ENCODE assay signal across 20 cellular contexts in the genomic region with DNA sequence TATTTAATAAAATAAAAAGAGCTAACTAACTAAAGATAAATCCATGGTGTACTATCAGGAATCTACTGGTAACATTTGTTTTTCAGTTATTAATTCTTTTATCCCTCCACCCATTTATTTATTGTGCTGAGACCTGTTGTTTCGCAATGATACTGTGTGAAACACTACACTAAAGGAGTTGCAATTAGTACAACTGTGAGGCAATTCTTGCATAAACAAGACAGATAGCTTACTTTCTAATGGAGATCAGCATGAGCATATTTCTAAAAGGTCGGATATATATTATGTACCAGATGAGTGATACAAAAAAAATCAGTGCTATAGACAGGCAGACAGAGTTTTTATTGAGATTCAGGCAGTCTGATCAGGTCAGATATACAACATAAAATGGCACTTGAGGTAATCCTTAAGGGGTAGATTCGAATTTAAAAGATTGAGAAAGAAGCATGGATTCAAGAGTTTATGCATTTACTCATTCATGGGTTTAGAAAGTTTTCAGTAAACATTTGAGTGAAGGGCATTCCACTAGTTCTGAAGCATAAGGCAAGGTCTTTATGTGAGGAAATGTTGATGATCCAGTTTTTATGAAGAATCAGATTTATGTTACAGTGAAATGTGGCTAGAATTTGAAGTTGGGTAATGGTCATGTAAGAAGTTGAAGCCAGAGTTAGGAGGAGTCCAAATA.
DNase-seq lines count a peak whose midpoint lies in the region; ATAC-seq and TF ChIP-seq lines count a peak whose summit lies in the region.
"Had no signal": no experiment of that assay in that cellular context is flagged by ENCODE, and none has a peak within 500 bp of the region (broad histone marks: within the 10 kb centered on the region; RNA-seq: fewer than 3 reads in every experiment).

No MANE protein-coding gene starts in this region.

- H3K4me2 ChIP-seq in PC-3 (ENCODE audit: low read length) = no peak overlapping the region
- H3K4me2 ChIP-seq: A549 had no signal

- H3K27ac ChIP-seq in PC-3 (ENCODE audit: low read length) = peak overlapping the region; percentile 36
- H3K27ac ChIP-seq: A549, C4-2B, VCaP had no signal

- no peaks in the 10 kb centered on the region for H3K9me3 ChIP-seq in PC-3 (ENCODE audit: low read length)
- H3K9me3 ChIP-seq: A549 had no signal

- H3K4me1 ChIP-seq in PC-3 (ENCODE audit: insufficient read depth, low read length) = peaks cover 30% of the 10 kb centered on the region
- H3K4me1 ChIP-seq: A549 had no signal

- DNase-seq in AG10803 (ENCODE audit: low read depth) (peak; percentile 34), PC-3 (no peak), epithelial cell of esophagus (ENCODE audit: low read depth) (peak; percentile 82), omental fat pad (ENCODE audit: low spot score) (no peak), CD1c-positive myeloid dendritic cell (ENCODE audit: extremely low spot score) (no peak)
- DNase-seq in stimulated activated CD4-positive, alpha-beta T cell treated with anti-CD3 and anti-CD28 coated beads, Interleukin-4, amount 100 ng/mL, for 4 hours = no peak
- DNase-seq: activated CD4-positive, alpha-beta T cell treated with anti-CD3 and anti-CD28 coated beads, Interleukin-2, amount 50 U/mL, for 48 hours; activated naive CD4-positive, alpha-beta T cell treated with anti-CD3 and anti-CD28 coated beads for 36 hours; DMS 273 treated with DMSO at 0.1 percent for 48 hours; head of caudate nucleus; NCI-H187 treated with DMSO at 0.1 percent for 48 hours; nucleus accumbens; stimulated activated CD8-positive, alpha-beta memory T cell treated with anti-CD3 and anti-CD28 coated beads, Interleukin-4, amount 100 ng/mL, for 48 hours; T-cell had no signal

- no peaks in the 10 kb centered on the region for H3K36me3 ChIP-seq in PC-3 (ENCODE audit: low read depth, low read length)

- intact Hi-C loops in PC-3 (cut with micrococcal nuclease) = no loop called here

- TF ChIP-seq CTCF in AG10803 (conservative IDR thresholded peaks at IDR 0.05; ENCODE audit: low read length) = no peak
- TF ChIP-seq CTCF in PC-3 (conservative IDR thresholded peaks at IDR 0.05; ENCODE audit: low read depth, low read length) = no peak
- TF ChIP-seq CTCF in epithelial cell of esophagus (IDR thresholded peaks at IDR 0.05; ENCODE audit: insufficient read depth, low read depth, low read length, missing control alignments) = no peak
- TF ChIP-seq CTCF in omental fat pad (IDR thresholded peaks at IDR 0.05) = no peak

- no peaks in the 10 kb centered on the region for H4K20me1 ChIP-seq in PC-3 (ENCODE audit: low read length)

- H2AFZ ChIP-seq in PC-3 (ENCODE audit: low read length) = no peak overlapping the region

- no peak overlapping the region for H3K9ac ChIP-seq in PC-3 (ENCODE audit: low read length)

- CTCF ChIA-PET in PC-3 (lab: Charles Lee) = no interaction called here

- H3K79me2 ChIP-seq in PC-3 (ENCODE audit: low read length) = no peaks in the 10 kb centered on the region

- ATAC-seq in PC-3 (no peak), omental fat pad (ENCODE audit: low FRiP score) (peak; percentile 69), GM21786 (IDR thresholded peaks at IDR 0.05; ENCODE audit: unreplicated experiment) (no peak), GM19397 (IDR thresholded peaks at IDR 0.05; ENCODE audit: unreplicated experiment) (no peak)
- ATAC-seq: A549, Right ventricle myocardium inferior, T-cell had no signal

- H3K27me3 ChIP-seq in PC-3 (ENCODE audit: low read length) = no peaks in the 10 kb centered on the region

- no peaks in the 10 kb centered on the region for H3K9me2 ChIP-seq in PC-3 (replicated peaks; ENCODE audit: low read length)

- POLR2A ChIA-PET in PC-3 (lab: Charles Lee; ENCODE audit: unreplicated experiment) = interaction anchor here (0.7 kb wide), 1 partner anchor 69 kb away, joined by 6 read pairs; no protein-coding TSS in a partner anchor

- H3K4me3 ChIP-seq in AG10803 (ENCODE audit: low read length) (no peak overlapping the region), PC-3 (ENCODE audit: low read length) (no peak overlapping the region), epithelial cell of esophagus (ENCODE audit: low read length) (no peak overlapping the region)
- H3K4me3 ChIP-seq: A549 had no signal

- BruUV-seq in PC-3 (replicated peaks; lab: Mats Ljungman, UMichigan) = no TSS peak

- H3F3A ChIP-seq in PC-3 (ENCODE audit: low read length, unreplicated experiment) = no peaks in the 10 kb centered on the region

Comparison
In these comparisons a context has a peak if more than half of its experiments do, and no peak if none do; other contexts are left out.
1. DNase-seq: peak in AG10803 (single experiment) and epithelial cell of esophagus (single experiment); none in PC-3 (single experiment), omental fat pad (single experiment), stimulated activated CD4-positive, alpha-beta T cell treated with anti-CD3 and anti-CD28 coated beads, Interleukin-4, amount 100 ng/mL, for 4 hours (0 of 2) and CD1c-positive myeloid dendritic cell (single experiment).